ENCODE assay signal across 15 cellular contexts in the genomic region with DNA sequence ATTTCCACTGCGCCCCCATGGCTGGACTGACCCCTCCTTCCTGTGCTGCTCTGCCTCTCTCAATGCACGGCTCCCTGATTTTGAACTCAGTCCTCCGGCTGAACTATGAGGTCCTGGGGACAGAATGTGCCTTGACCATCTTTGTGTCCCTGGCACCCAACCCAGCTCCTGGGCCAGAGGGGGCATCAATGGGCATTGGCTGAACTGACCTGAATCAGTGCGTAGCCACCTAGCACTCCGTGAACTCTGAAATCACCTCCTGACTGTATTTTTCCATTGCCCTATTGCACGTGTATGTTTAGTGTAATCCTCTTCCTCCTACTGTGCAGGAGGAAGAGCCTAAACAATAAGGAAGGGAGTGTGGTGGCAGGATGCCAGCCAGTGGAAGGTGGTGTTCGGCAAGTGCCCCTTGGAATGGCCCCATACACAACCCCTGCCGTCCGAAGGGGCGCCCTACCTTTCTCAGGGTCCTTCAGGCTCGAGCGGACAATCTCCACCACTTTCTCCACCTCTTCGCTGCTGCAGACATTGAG. TPM values are rescaled to one million over a fixed set of nuclear protein-coding genes. Genes with fewer than 3 reads are reported as not detected.
A peak's percentile ranks its signal among the peaks of the same experiment; 100 is the strongest.
DNase-seq lines count a peak whose midpoint lies in the region; ATAC-seq and TF ChIP-seq lines count a peak whose summit lies in the region.
"Had no signal": no experiment of that assay in that cellular context is flagged by ENCODE, and none has a peak within 500 bp of the region (broad histone marks: within the 10 kb centered on the region; RNA-seq: fewer than 3 reads in every experiment).

No MANE protein-coding gene starts in this region.

- no peaks in the 10 kb centered on the region for H3K9me3 Mint-ChIP-seq in Calu3 (ENCODE audit: low read depth, unreplicated experiment)

- no peak for ATAC-seq in T-helper 17 cell
- ATAC-seq in esophagus mucosa: peak; percentile 58
- ATAC-seq in psoas muscle: no peak
- ATAC-seq: body of pancreas had no signal

- TF ChIP-seq CTCF in Calu3 (IDR thresholded peaks at IDR 0.05; ENCODE audit: unreplicated experiment): no peak
- TF ChIP-seq CTCF in osteoblast (IDR thresholded peaks at IDR 0.05; ENCODE audit: extremely low read depth, low read depth, low read length): no peak
- TF ChIP-seq CTCF in psoas muscle (IDR thresholded peaks at IDR 0.05): no peak

- H3K27me3 Mint-ChIP-seq in Calu3 (ENCODE audit: unreplicated experiment) (no peaks in the 10 kb centered on the region), T-helper 17 cell (no peaks in the 10 kb centered on the region)
- H3K27me3 Mint-ChIP-seq: CD4-positive, CD25-positive, alpha-beta regulatory T cell had no signal

- H3K4me3 Mint-ChIP-seq in Calu3 (ENCODE audit: low read depth, unreplicated experiment): peak overlapping the region; percentile 54
- no peak overlapping the region for H3K4me3 Mint-ChIP-seq in T-helper 17 cell
- H3K4me3 Mint-ChIP-seq: CD4-positive, CD25-positive, alpha-beta regulatory T cell had no signal

- H3K79me2 ChIP-seq in osteoblast (ENCODE audit: insufficient read depth, low read length): no peaks in the 10 kb centered on the region

- no peaks in the 10 kb centered on the region for H3K36me3 ChIP-seq in osteoblast (ENCODE audit: insufficient read depth, low read length)
- peaks cover 0 to 8% of the 10 kb centered on the region in 2 donors for H3K36me3 ChIP-seq in psoas muscle (ENCODE audit: insufficient read depth in 1 of 2, low read depth in 1 of 2)
- H3K36me3 ChIP-seq: thyroid gland had no signal

- DNase-seq in Calu3 (peak; percentile 38), T-helper 17 cell (no peak), osteoblast (ENCODE audit: insufficient read length, low spot score, missing footprints) (peak; percentile 4), COLO668 (lab: John Stamatoyannopoulos, UW; ENCODE audit: unreplicated experiment) (no peak), NCI-H2227 (lab: John Stamatoyannopoulos, UW; ENCODE audit: unreplicated experiment) (no peak), psoas muscle (no peak)
- DNase-seq: activated CD4-positive, alpha-beta T cell treated with anti-CD3 and anti-CD28 coated beads, Interleukin-2, amount 50 U/mL, for 4 hours; body of pancreas; CD4-positive, CD25-positive, alpha-beta regulatory T cell; foreskin melanocyte; NCI-H2227 treated with DMSO at 0.1 percent for 48 hours; SIG-M5; stimulated activated CD4-positive, alpha-beta T cell treated with anti-CD3 and anti-CD28 coated beads, Interleukin-1b, Interleukin-23, amount 100 ng/mL, for 48 hours; thyroid gland had no signal

- H3K27ac Mint-ChIP-seq in Calu3 (ENCODE audit: unreplicated experiment) (peak overlapping the region; percentile 98), T-helper 17 cell (peak overlapping the region; percentile 78)

- H3K36me3 Mint-ChIP-seq in Calu3 (ENCODE audit: insufficient read depth, unreplicated experiment) (peaks cover 37% of the 10 kb centered on the region), T-helper 17 cell (ENCODE audit: low read depth) (peaks cover 4% of the 10 kb centered on the region)

- no TSS peak for BruUV-seq in Calu3 (replicated peaks; lab: Mats Ljungman, UMichigan)

- H3K9me3 ChIP-seq in T-helper 17 cell (ENCODE audit: control insufficient read depth, low read length, poor library complexity, severe bottlenecking) (no peaks in the 10 kb centered on the region), osteoblast (ENCODE audit: low read depth, low read length) (no peaks in the 10 kb centered on the region), psoas muscle (no peaks in the 10 kb centered on the region)
- H3K9me3 ChIP-seq: body of pancreas, thyroid gland had no signal

- H3K4me3 ChIP-seq in osteoblast (ENCODE audit: insufficient read depth, low read length): no peak overlapping the region
- H3K4me3 ChIP-seq in psoas muscle: no peak overlapping the region
- H3K4me3 ChIP-seq: body of pancreas, thyroid gland had no signal

- CTCF ChIA-PET in Calu3 (lab: Charles Lee): interaction anchor here (0.5 kb wide), 1 partner anchor 39 kb away, joined by 3 read pairs; no protein-coding TSS in a partner anchor

- no peak overlapping the region for H3K27ac ChIP-seq in osteoblast (ENCODE audit: low read depth, low read length)
- H3K27ac ChIP-seq in psoas muscle: no peak overlapping the region
- H3K27ac ChIP-seq: body of pancreas, thyroid gland had no signal

- intact Hi-C loops in Calu3 (cut with micrococcal nuclease; ENCODE audit: unreplicated experiment): no loop called here
- intact Hi-C loops in psoas muscle (cut with DNase I): no loop called here

- H4K20me1 ChIP-seq in osteoblast (ENCODE audit: insufficient read depth, low read length): no peaks in the 10 kb centered on the region

- no peak overlapping the region for H2AFZ ChIP-seq in osteoblast (ENCODE audit: low read length)

- WGBS in psoas muscle, 3 donors: 79 to 85% (median 81%) methylated on average over 13 of the region's 13 CpGs

- H3K4me2 ChIP-seq in osteoblast (ENCODE audit: insufficient read depth, low read length): no peak overlapping the region

- H3K27me3 ChIP-seq in osteoblast (ENCODE audit: insufficient read depth, low read length) (no peaks in the 10 kb centered on the region), psoas muscle (ENCODE audit: insufficient read depth in 3 of 3, low read length in 2 of 3) (no peaks in the 10 kb centered on the region)
- H3K27me3 ChIP-seq: body of pancreas, thyroid gland had no signal

- peaks cover 43% of the 10 kb centered on the region for H3K4me1 Mint-ChIP-seq in Calu3 (ENCODE audit: low read depth, unreplicated experiment)
- H3K4me1 Mint-ChIP-seq in T-helper 17 cell: peaks cover 13% of the 10 kb centered on the region

- H3K4me1 ChIP-seq in osteoblast (ENCODE audit: insufficient read depth, low read length) (no peaks in the 10 kb centered on the region), psoas muscle (no peaks in the 10 kb centered on the region)
- H3K4me1 ChIP-seq: body of pancreas had no signal

RNA-seq across cellular contexts. Expression of a gene that starts 33.5 kb away (rescaled TPM):
- 49.0 and 56.7 TPM in 2 replicates for total RNA-seq in Calu3 (2022)
- total RNA-seq in T-helper 17 cell: 10 to 100 TPM; 20.7 to 22.4 TPM
- 67.9 TPM for total RNA-seq in esophagus mucosa
- 5.6 and 5.8 TPM in 2 replicates for total RNA-seq in osteoblast
- total RNA-seq in psoas muscle: 10 to 100 TPM in 3 of 4 donors, 1 to 10 TPM in 1; 5.4 to 47.6 (median 16.6) TPM
- polyA plus RNA-seq in psoas muscle: 10 to 100 TPM in 2 of 3 donors, 1 to 10 TPM in 1; 5.6 to 23.8 (median 10.5) TPM

Comparison
In these comparisons a context has a peak if more than half of its experiments do, and no peak if none do; other contexts are left out.
1. DNase-seq: peak in Calu3 (single experiment) and osteoblast (single experiment); none in T-helper 17 cell (0 of 3), COLO668 (single experiment), NCI-H2227 (single experiment) and psoas muscle (0 of 2).